Comparison of ENCODE assay signal across 10 cellular contexts in the genomic region with DNA sequence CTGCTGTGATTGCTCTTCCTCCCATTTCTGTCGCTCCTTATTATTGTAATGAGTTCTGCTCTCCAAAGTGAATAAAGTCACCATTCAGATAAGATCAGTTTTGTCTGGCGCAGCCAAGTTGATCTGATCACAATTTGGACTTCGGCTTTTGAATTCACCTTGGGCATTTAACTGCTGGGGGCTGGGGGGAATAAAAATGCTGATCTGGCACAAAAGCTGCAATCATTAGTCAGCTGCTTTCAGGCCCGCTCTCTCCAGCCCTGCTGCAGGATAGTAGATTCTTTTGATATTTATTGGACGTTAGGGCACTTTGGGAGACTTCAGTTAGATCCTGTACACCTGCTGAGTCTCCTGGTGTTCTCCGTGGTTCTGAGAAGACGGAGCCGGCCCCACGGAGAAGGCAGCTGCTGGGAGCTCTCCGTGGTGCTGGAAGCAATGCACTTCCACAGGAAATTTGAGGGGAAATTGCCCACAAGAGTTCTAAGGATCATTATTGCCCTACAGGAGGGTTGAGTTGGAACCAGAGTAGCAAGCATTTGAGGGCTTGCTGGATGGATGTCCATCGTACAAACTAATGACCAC. TPM values are rescaled to one million over a fixed set of nuclear protein-coding genes. Genes with fewer than 3 reads are reported as not detected.
DNase-seq lines count a peak whose midpoint lies in the region; ATAC-seq and TF ChIP-seq lines count a peak whose summit lies in the region.
"Had no signal": no experiment of that assay in that cellular context is flagged by ENCODE, and none has a peak within 500 bp of the region (broad histone marks: within the 10 kb centered on the region; RNA-seq: fewer than 3 reads in every experiment).

No MANE protein-coding gene starts in this region.

- no peak overlapping the region for H3K4me3 Mint-ChIP-seq in neural crest cell
- no peak overlapping the region for H3K4me3 Mint-ChIP-seq in natural killer cell treated with Interleukin-12 subunit alpha and Interleukin-12 subunit beta and Interleukin-15 and Interleukin-18, amount 100 ng/mL, for 72 hours

- DNase-seq in SIG-M5 treated with dmso at 0.1 percent for 504 hours (lab: John Stamatoyannopoulos, UW; ENCODE audit: unreplicated experiment) (peak; percentile 7), SIG-M5 (lab: John Stamatoyannopoulos, UW) (no peak), NB4 (ENCODE audit: low read depth) (peak; percentile 40), dermis blood vessel endothelial cell (peak; percentile 12), neural crest cell (ENCODE audit: low read depth, low spot score) (peak; percentile 40), gastrocnemius medialis (no peak), sciatic nerve (ENCODE audit: low spot score) (no peak)
- DNase-seq in natural killer cell treated with Interleukin-12 subunit alpha and Interleukin-12 subunit beta and Interleukin-15 and Interleukin-18, amount 100 ng/mL, for 72 hours (ENCODE audit: low spot score), result no peak
- DNase-seq: activated naive CD4-positive, alpha-beta T cell treated with Interleukin-2 at 50 U/mL for 16 hours; esophagus squamous epithelium had no signal

- no peak for ATAC-seq in gastrocnemius medialis
- no peak for ATAC-seq in natural killer cell treated with Interleukin-12 subunit alpha and Interleukin-12 subunit beta and Interleukin-15 and Interleukin-18, amount 100 ng/mL, for 72 hours
- no peak for ATAC-seq in sciatic nerve

- peaks cover 0 to 2% (median 0%) of the 10 kb centered on the region in 3 donors for H3K27me3 ChIP-seq in gastrocnemius medialis

- no peak overlapping the region for H3K27ac Mint-ChIP-seq in neural crest cell (ENCODE audit: unreplicated experiment)
- no peak overlapping the region for H3K27ac Mint-ChIP-seq in natural killer cell treated with Interleukin-12 subunit alpha and Interleukin-12 subunit beta and Interleukin-15 and Interleukin-18, amount 100 ng/mL, for 72 hours

- H3K9me3 ChIP-seq in gastrocnemius medialis, result no peaks in the 10 kb centered on the region
- H3K9me3 ChIP-seq: esophagus squamous epithelium had no signal

- H3K27ac ChIP-seq in gastrocnemius medialis, result no peak overlapping the region
- H3K27ac ChIP-seq: esophagus squamous epithelium had no signal

- no peaks in the 10 kb centered on the region for H3K9me3 Mint-ChIP-seq in neural crest cell
- no peaks in the 10 kb centered on the region for H3K9me3 Mint-ChIP-seq in natural killer cell treated with Interleukin-12 subunit alpha and Interleukin-12 subunit beta and Interleukin-15 and Interleukin-18, amount 100 ng/mL, for 72 hours

- TF ChIP-seq POLR2A in NB4 (IDR thresholded peaks at IDR 0.05; ENCODE audit: extremely low read depth, insufficient read length) (no peak), gastrocnemius medialis (IDR thresholded peaks at IDR 0.05) (no peak)

- no peaks in the 10 kb centered on the region for H3K36me3 Mint-ChIP-seq in neural crest cell (ENCODE audit: low read depth)
- H3K36me3 Mint-ChIP-seq in natural killer cell treated with Interleukin-12 subunit alpha and Interleukin-12 subunit beta and Interleukin-15 and Interleukin-18, amount 100 ng/mL, for 72 hours, result no peaks in the 10 kb centered on the region

- no peaks in the 10 kb centered on the region for H3K36me3 ChIP-seq in gastrocnemius medialis
- H3K36me3 ChIP-seq: esophagus squamous epithelium had no signal

- peaks cover 53% of the 10 kb centered on the region for H3K27me3 Mint-ChIP-seq in neural crest cell (ENCODE audit: low read depth)
- H3K27me3 Mint-ChIP-seq in natural killer cell treated with Interleukin-12 subunit alpha and Interleukin-12 subunit beta and Interleukin-15 and Interleukin-18, amount 100 ng/mL, for 72 hours, result peaks cover 28 to 35% of the 10 kb centered on the region in 2 donors

- H3K4me3 ChIP-seq in NB4 (ENCODE audit: low read depth, low read length) (no peak overlapping the region), gastrocnemius medialis (no peak overlapping the region)
- H3K4me3 ChIP-seq: esophagus squamous epithelium had no signal

- intact Hi-C loops in gastrocnemius medialis (cut with DNase I; ENCODE audit: low total_unique reads), result no loop called here
- intact Hi-C loops in sciatic nerve (cut with DNase I), result no loop called here

- no peaks in the 10 kb centered on the region for H3K4me1 ChIP-seq in gastrocnemius medialis
- H3K4me1 ChIP-seq: esophagus squamous epithelium had no signal

- in situ Hi-C loops in gastrocnemius medialis (cut with MboI; ENCODE audit: low sequenced_read_pairs in 4 of 4), result no loop called here

- no peaks in the 10 kb centered on the region for H3K4me1 Mint-ChIP-seq in neural crest cell
- H3K4me1 Mint-ChIP-seq in natural killer cell treated with Interleukin-12 subunit alpha and Interleukin-12 subunit beta and Interleukin-15 and Interleukin-18, amount 100 ng/mL, for 72 hours (ENCODE audit: low read depth in 2 of 2), result no peaks in the 10 kb centered on the region

- TF ChIP-seq CTCF in NB4 (IDR thresholded peaks at IDR 0.05; ENCODE audit: low read depth, low read length), result no peak
- TF ChIP-seq CTCF in neural crest cell (conservative IDR thresholded peaks at IDR 0.05), result no peak
- no peak for TF ChIP-seq CTCF in gastrocnemius medialis (IDR thresholded peaks at IDR 0.05 in 4 of 5, conservative IDR thresholded peaks at IDR 0.05 in 1 of 5)

RNA-seq across cellular contexts. Expression of a gene that starts 12.2 kb away (rescaled TPM):
- total RNA-seq in dermis blood vessel endothelial cell (under 0.01 and 0.05 TPM in 2 replicates), neural crest cell (2.5 TPM in 2 replicates), gastrocnemius medialis (under 1 TPM in 2 of 4 donors, not detected in 2; 0.04 to 0.16 TPM), sciatic nerve (38.1 TPM)
- total RNA-seq in natural killer cell treated with Interleukin-12 subunit alpha and Interleukin-12 subunit beta and Interleukin-15 and Interleukin-18, amount 100 ng/mL, for 72 hours, result not detected

Comparison
In these comparisons a context has a peak if more than half of its experiments do, and no peak if none do; other contexts are left out.
1. DNase-seq: peak in SIG-M5 treated with dmso at 0.1 percent for 504 hours (single experiment), NB4 (single experiment), dermis blood vessel endothelial cell (single experiment) and neural crest cell (single experiment); none in SIG-M5 (single experiment), gastrocnemius medialis (0 of 2), natural killer cell treated with Interleukin-12 subunit alpha and Interleukin-12 subunit beta and Interleukin-15 and Interleukin-18, amount 100 ng/mL, for 72 hours (single experiment) and sciatic nerve (single experiment).
2. RNA of a gene that starts 12.2 kb away (total RNA-seq): 38.1 TPM in sciatic nerve (single experiment); 2.5 TPM in neural crest cell, 0.04 to 0.16 TPM in gastrocnemius medialis, under 0.01 to 0.05 TPM in dermis blood vessel endothelial cell and not detected in natural killer cell treated with Interleukin-12 subunit alpha and Interleukin-12 subunit beta and Interleukin-15 and Interleukin-18, amount 100 ng/mL, for 72 hours; every median in the first group is over 10 times any median in the second.